8 cellular contexts compared by ENCODE assay signal in the genomic region with DNA sequence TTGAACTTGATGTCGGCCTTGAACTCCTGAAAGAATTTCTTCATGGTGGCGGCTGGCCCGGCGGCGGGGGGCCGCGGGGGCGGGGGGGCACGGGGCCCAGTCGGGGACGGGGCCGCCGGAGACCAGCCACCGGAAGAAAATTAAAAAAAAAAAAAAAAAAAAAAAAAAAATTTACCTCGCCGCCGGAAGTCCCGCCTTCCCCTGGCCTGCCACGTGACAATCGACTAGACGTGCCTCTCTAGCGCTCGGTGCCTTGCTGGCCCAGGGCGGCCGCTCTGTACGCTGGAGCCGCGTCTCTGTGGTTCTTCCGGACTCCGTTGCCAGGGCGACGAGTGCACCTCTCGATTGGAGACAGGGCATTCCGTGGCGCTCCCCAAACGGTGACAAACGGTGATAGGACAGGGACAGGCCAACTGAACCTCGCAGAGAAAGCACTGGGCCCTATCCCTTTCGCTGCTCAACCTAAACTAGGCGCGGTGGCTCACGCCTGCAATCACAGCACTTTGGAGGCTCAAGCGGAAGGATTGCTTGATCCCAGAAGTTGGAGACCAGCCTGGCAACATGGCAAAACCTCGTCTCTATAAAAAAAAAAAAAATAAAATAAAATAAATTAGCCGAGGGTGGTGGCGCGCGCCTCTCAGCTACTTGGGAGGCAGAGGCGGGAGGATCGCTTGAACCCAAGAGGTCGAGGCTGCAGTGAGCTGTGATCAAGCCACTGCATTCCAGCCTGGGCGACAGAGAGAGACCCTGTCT. TPM values are rescaled to one million over a fixed set of nuclear protein-coding genes. Genes with fewer than 3 reads are reported as not detected.
DNase-seq lines count a peak whose midpoint lies in the region; ATAC-seq and TF ChIP-seq lines count a peak whose summit lies in the region.

A gene with protein sequence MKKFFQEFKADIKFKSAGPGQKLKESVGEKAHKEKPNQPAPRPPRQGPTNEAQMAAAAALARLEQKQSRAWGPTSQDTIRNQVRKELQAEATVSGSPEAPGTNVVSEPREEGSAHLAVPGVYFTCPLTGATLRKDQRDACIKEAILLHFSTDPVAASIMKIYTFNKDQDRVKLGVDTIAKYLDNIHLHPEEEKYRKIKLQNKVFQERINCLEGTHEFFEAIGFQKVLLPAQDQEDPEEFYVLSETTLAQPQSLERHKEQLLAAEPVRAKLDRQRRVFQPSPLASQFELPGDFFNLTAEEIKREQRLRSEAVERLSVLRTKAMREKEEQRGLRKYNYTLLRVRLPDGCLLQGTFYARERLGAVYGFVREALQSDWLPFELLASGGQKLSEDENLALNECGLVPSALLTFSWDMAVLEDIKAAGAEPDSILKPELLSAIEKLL (minus strand): TSS at position 141 of the 753 bp plus-strand sequence. CDS start 97 bp downstream, at position 44.

- intact Hi-C loops in colonic mucosa (cut with DNase I): loop anchor here (10.0 kb wide), 1 partner anchor 53 kb away; a partner anchor contains a TSS

- peak; percentile 93 for DNase-seq in AML-193 (lab: John Stamatoyannopoulos, UW)
- peak; percentile 96 for DNase-seq in GM19240 (ENCODE audit: insufficient read length, low spot score)
- peak; percentile 83 to 94 for DNase-seq in NCI-H526 (lab: John Stamatoyannopoulos, UW)
- DNase-seq in activated CD4-positive, alpha-beta T cell treated with anti-CD3 and anti-CD28 coated beads for 48 hours: peak; percentile 98
- DNase-seq in colonic mucosa: peak; percentile 98
- peak; percentile 91 to 94 for DNase-seq in stimulated activated CD4-positive, alpha-beta T cell treated with anti-CD3 and anti-CD28 coated beads, Interleukin-1b, Interleukin-23, amount 100 ng/mL, for 4 hours (ENCODE audit: low read depth in 2 of 2)

- TF ChIP-seq CTCF in colonic mucosa (IDR thresholded peaks at IDR 0.05): no peak

- no peaks in the 10 kb centered on the region for H3K9me3 ChIP-seq in colonic mucosa

- H3K36me3 ChIP-seq in colonic mucosa: peaks cover 8% of the 10 kb centered on the region

- H3K4me3 ChIP-seq in colonic mucosa: peak within 1 kb of the TSS; percentile 63

- peak within 1 kb of the TSS; percentile 79 to 81 for H3K9ac ChIP-seq in colonic mucosa (ENCODE audit: low read depth in 2 of 2, low read length in 2 of 2)

- ATAC-seq in HG03460 (IDR thresholded peaks at IDR 0.05; ENCODE audit: unreplicated experiment): peak; percentile 91

- peaks cover 6% of the 10 kb centered on the region for H3K4me1 ChIP-seq in colonic mucosa

- H3K27ac ChIP-seq in colonic mucosa (peak within 1 kb of the TSS; percentile 69), layer of hippocampus (ENCODE audit: low read depth, low read length) (peak within 1 kb of the TSS; percentile 82)

- no peaks in the 10 kb centered on the region for H3K27me3 ChIP-seq in colonic mucosa
- H3K27me3 ChIP-seq in layer of hippocampus (ENCODE audit: control insufficient read depth, insufficient read depth, low read length): no peaks in the 10 kb centered on the region

RNA-seq across cellular contexts. Expression of the gene that starts here (rescaled TPM):
- total RNA-seq in colonic mucosa: 10 to 100 TPM; 84.9 to 96.7 TPM

Comparison
In these comparisons a context has a peak if more than half of its experiments do, and no peak if none do; other contexts are left out.
1. Peak in every context shown above with its lines: DNase-seq, ATAC-seq, H3K4me3 ChIP-seq and H3K27ac ChIP-seq.